8 cellular contexts compared by ENCODE assay signal in genomic region chr1:77126309-77126708, GRCh38.
DNase-seq lines count a peak whose midpoint lies in the region; ATAC-seq, FAIRE-seq and TF ChIP-seq lines count a peak whose summit lies in the region.

No MANE protein-coding gene starts in this region.

- peak in 5 of 7 experiments; percentile 10 to 51 (median 47) for TF ChIP-seq CTCF in body of pancreas (IDR thresholded peaks at IDR 0.05)

- DNase-seq in Caki2 (ENCODE audit: low read depth) (peak; percentile 17), NCI-H524 (lab: John Stamatoyannopoulos, UW) (peak; percentile 5 to 67), body of pancreas (peak in 2 of 4 donors; percentile 8 to 44), islet precursor cell (peak; percentile 54), urothelium cell line (ENCODE audit: low spot score) (peak; percentile 25)

- ATAC-seq in GM18873 (IDR thresholded peaks at IDR 0.05; ENCODE audit: low FRiP score, unreplicated experiment), result peak; percentile 78
- peak; percentile 87 for ATAC-seq in HG03432 (IDR thresholded peaks at IDR 0.05; ENCODE audit: unreplicated experiment)
- ATAC-seq in body of pancreas, result no peak
- no peak for ATAC-seq in GM21526 (IDR thresholded peaks at IDR 0.05; ENCODE audit: low FRiP score, unreplicated experiment)

- H3K27ac ChIP-seq in body of pancreas, result no peak overlapping the region

- no peaks in the 10 kb centered on the region for H3K4me1 ChIP-seq in body of pancreas

- H3K36me3 ChIP-seq in body of pancreas (replicated peaks in 1 of 2; ENCODE audit: insufficient read depth in 1 of 2, low read depth in 2 of 2), result no peaks in the 10 kb centered on the region

- in situ Hi-C loops in Caki2 (cut with HindIII; ENCODE audit: low pct_unique_long_range_greater_than_20kb, low sequenced_read_pairs), result no loop called here

- FAIRE-seq in urothelium cell line (lab: Jason Lieb, UNC), result no peak

- 2 to 14% methylated on average over 2 of the region's 2 CpGs for WGBS in body of pancreas, 2 donors

- H3K27me3 ChIP-seq in body of pancreas, result no peaks in the 10 kb centered on the region

- no peaks in the 10 kb centered on the region for H3K9me3 ChIP-seq in body of pancreas

- no peak for TF ChIP-seq POLR2A in body of pancreas (IDR thresholded peaks at IDR 0.05)

- H3K4me3 ChIP-seq in body of pancreas, result no peak overlapping the region

- intact Hi-C loops in body of pancreas (cut with DNase I), result no loop called here

Comparison
In these comparisons a context has a peak if more than half of its experiments do, and no peak if none do; other contexts are left out.
1. ATAC-seq: peak in GM18873 (single experiment) and HG03432 (single experiment); none in body of pancreas (single experiment) and GM21526 (single experiment).